31 cellular contexts compared by ENCODE assay signal in the genomic region with DNA sequence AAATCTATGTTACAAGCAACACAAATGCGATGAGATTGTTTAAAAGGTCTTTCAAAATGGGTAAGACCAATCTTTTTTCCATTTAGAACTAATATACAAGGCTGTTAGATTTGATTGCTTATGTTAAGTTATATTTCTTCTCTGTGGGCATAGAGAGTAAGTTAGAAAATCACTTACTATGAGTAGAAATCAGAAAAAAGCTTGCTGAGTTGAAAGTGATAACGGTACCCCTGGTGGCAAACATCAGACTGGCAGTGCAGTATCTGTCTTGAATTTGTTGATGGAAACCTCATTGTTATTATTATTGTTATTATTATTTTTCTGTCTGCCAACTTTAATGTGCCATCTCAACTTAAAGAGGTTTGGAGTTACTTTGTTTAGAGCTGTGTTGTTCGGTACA. TPM values are rescaled to one million over a fixed set of nuclear protein-coding genes. Genes with fewer than 3 reads are reported as not detected.
DNase-seq lines count a peak whose midpoint lies in the region; ATAC-seq and TF ChIP-seq lines count a peak whose summit lies in the region.
"Had no signal": no experiment of that assay in that cellular context is flagged by ENCODE, and none has a peak within 500 bp of the region (broad histone marks: within the 10 kb centered on the region; RNA-seq: fewer than 3 reads in every experiment).

No MANE protein-coding gene starts in this region.

- peaks cover 4% of the 10 kb centered on the region for H3K27me3 ChIP-seq in endodermal cell (ENCODE audit: control insufficient read depth, insufficient read depth, low read length, poor library complexity, severe bottlenecking)
- no peaks in the 10 kb centered on the region for H3K27me3 ChIP-seq in CD4-positive, alpha-beta T cell (ENCODE audit: control insufficient read depth, insufficient read depth, low read length)
- H3K27me3 ChIP-seq in lower lobe of right lung (ENCODE audit: low read depth), result no peaks in the 10 kb centered on the region
- H3K27me3 ChIP-seq: BLaER1 treated with 17β-estradiol and CSF1 and Interleukin-3, amounts not matched to agents 10 nM and 100 nM; gastrocnemius medialis; left lung; ovary; transverse colon had no signal

- peaks cover 23% of the 10 kb centered on the region for H3K4me1 Mint-ChIP-seq in HFFc6 (ENCODE audit: low read depth)
- H3K4me1 Mint-ChIP-seq in endodermal cell, result peaks cover 16% of the 10 kb centered on the region
- H3K4me1 Mint-ChIP-seq in neural crest cell, result peaks cover 26% of the 10 kb centered on the region
- peaks cover 18% of the 10 kb centered on the region for H3K4me1 Mint-ChIP-seq in activated T-helper 1 cell treated with anti-CD3 and anti-CD28 coated beads, Interleukin-12 subunit alpha, Interleukin-12 subunit beta, Interleukin-2, Interleukin-4 antibody, amounts not matched to agents 30 ng/mL and 10 ng/mL and 1 ng/mL, durations not matched to agents 14 hours and 24 hours and 36 hours (ENCODE audit: low read depth)
- peaks cover 19% of the 10 kb centered on the region for H3K4me1 Mint-ChIP-seq in CD4-positive, alpha-beta T cell (ENCODE audit: low read depth)

- TF ChIP-seq CTCF in AG09309 (IDR thresholded peaks at IDR 0.05; ENCODE audit: control insufficient read depth, insufficient read depth, low read depth, low read length, missing control alignments), result peak; percentile 18
- TF ChIP-seq CTCF in HFFc6 (IDR thresholded peaks at IDR 0.05), result peak; percentile 52
- peak; percentile 69 for TF ChIP-seq CTCF in endodermal cell (conservative IDR thresholded peaks at IDR 0.05)
- TF ChIP-seq CTCF in neural crest cell (conservative IDR thresholded peaks at IDR 0.05), result peak; percentile 46
- TF ChIP-seq CTCF in CD4-positive, alpha-beta T cell (IDR thresholded peaks at IDR 0.05), result no peak
- TF ChIP-seq CTCF in lower lobe of right lung (IDR thresholded peaks at IDR 0.05), result no peak

- H3K36me3 Mint-ChIP-seq in HFFc6 (ENCODE audit: low read depth) (peaks cover 8% of the 10 kb centered on the region; the same call in 1 of the 2 replicates), endodermal cell (ENCODE audit: low read depth) (peaks cover 2% of the 10 kb centered on the region), neural crest cell (ENCODE audit: low read depth) (no peaks in the 10 kb centered on the region)
- H3K36me3 Mint-ChIP-seq in activated T-helper 1 cell treated with anti-CD3 and anti-CD28 coated beads, Interleukin-12 subunit alpha, Interleukin-12 subunit beta, Interleukin-2, Interleukin-4 antibody, amounts not matched to agents 30 ng/mL and 10 ng/mL and 1 ng/mL, durations not matched to agents 14 hours and 24 hours and 36 hours (ENCODE audit: low read depth), result no peaks in the 10 kb centered on the region
- no peaks in the 10 kb centered on the region for H3K36me3 Mint-ChIP-seq in CD4-positive, alpha-beta T cell (ENCODE audit: low read depth)

- POLR2A ChIA-PET in CD4-positive, alpha-beta T cell (lab: Charles Lee), result no interaction called here

- no peak overlapping the region for H3K9ac ChIP-seq in endodermal cell (ENCODE audit: extremely low read depth, low read length, poor library complexity, severe bottlenecking)
- H3K9ac ChIP-seq: BLaER1 treated with 17β-estradiol and CSF1 and Interleukin-3, amounts not matched to agents 10 nM and 100 nM had no signal

- ATAC-seq in CD4-positive, alpha-beta T cell (ENCODE audit: poor library complexity), result no peak
- no peak for ATAC-seq in lower lobe of right lung
- ATAC-seq: A549; activated CD8-positive, alpha-beta memory T cell treated with anti-CD3 and anti-CD28 coated beads, Interleukin-2, amount 10 ng/mL, durations not matched to agents 7 days and 5 days; activated T-cell treated with anti-CD3 and anti-CD28 coated beads, Interleukin-2, amount 50 U/mL, for 72 hours; gastrocnemius medialis; left lung; naive thymus-derived CD4-positive, alpha-beta T cell; right cardiac atrium had no signal

- no peaks in the 10 kb centered on the region for H3K9me3 ChIP-seq in endodermal cell (ENCODE audit: control insufficient read depth, low read length)
- no peaks in the 10 kb centered on the region for H3K9me3 ChIP-seq in CD4-positive, alpha-beta T cell (ENCODE audit: control insufficient read depth, low read length)
- no peaks in the 10 kb centered on the region for H3K9me3 ChIP-seq in lower lobe of right lung
- H3K9me3 ChIP-seq: A549; BLaER1 treated with 17β-estradiol and CSF1 and Interleukin-3, amounts not matched to agents 10 nM and 100 nM; gastrocnemius medialis; left lung; ovary; transverse colon had no signal

- H3K36me3 ChIP-seq in endodermal cell (ENCODE audit: control insufficient read depth, insufficient read depth, low read length) (no peaks in the 10 kb centered on the region), lower lobe of right lung (peaks cover 9% of the 10 kb centered on the region)
- H3K36me3 ChIP-seq: BLaER1 treated with 17β-estradiol and CSF1 and Interleukin-3, amounts not matched to agents 10 nM and 100 nM; gastrocnemius medialis; left lung; ovary; transverse colon had no signal

- WGBS in endodermal cell (ENCODE audit: insufficient coverage in 1 of 2, insufficient read length in 1 of 2), 2 experiments, result 95 to 100% methylated on average over 1 to 3 of the region's 3 CpGs

- intact Hi-C loops in activated T-helper 1 cell treated with anti-CD3 and anti-CD28 coated beads, Interleukin-12 subunit alpha, Interleukin-12 subunit beta, Interleukin-2, Interleukin-4 antibody, amounts not matched to agents 30 ng/mL and 10 ng/mL and 1 ng/mL, durations not matched to agents 14 hours and 24 hours and 36 hours (cut with micrococcal nuclease), result no loop called here
- intact Hi-C loops in CD4-positive, alpha-beta T cell (cut with DNase I, micrococcal nuclease), result no loop called here
- intact Hi-C loops in lower lobe of right lung (cut with DNase I), result no loop called here

- H3K27ac ChIP-seq in endodermal cell (ENCODE audit: low read depth, low read length) (no peak overlapping the region), lower lobe of right lung (no peak overlapping the region)
- H3K27ac ChIP-seq in CD4-positive, alpha-beta T cell (ENCODE audit: low read depth, low read length), result no peak overlapping the region
- H3K27ac ChIP-seq: A549; BLaER1 treated with 17β-estradiol and CSF1 and Interleukin-3, amounts not matched to agents 10 nM and 100 nM; gastrocnemius medialis; left lung; RWPE1; transverse colon; VCaP had no signal

- CTCF ChIA-PET in CD4-positive, alpha-beta T cell (lab: Charles Lee), result interaction anchor here (0.8 to 1.4 kb wide), 3 partner anchors 9 to 31 kb away, joined by 3 to 4 read pairs (median 3); no protein-coding TSS in a partner anchor

- H3K4me3 ChIP-seq in AG09309 (ENCODE audit: control insufficient read depth, low read depth, low read length), result no peak overlapping the region
- H3K4me3 ChIP-seq in endodermal cell (ENCODE audit: low read length), result no peak overlapping the region
- H3K4me3 ChIP-seq in lower lobe of right lung, result no peak overlapping the region
- H3K4me3 ChIP-seq: A549; BLaER1 treated with 17β-estradiol and CSF1 and Interleukin-3, amounts not matched to agents 10 nM and 100 nM; gastrocnemius medialis; left lung; ovary; transverse colon had no signal

- H3K27me3 Mint-ChIP-seq in HFFc6 (ENCODE audit: insufficient read depth), result no peaks in the 10 kb centered on the region; the same call in 1 of the 2 replicates
- H3K27me3 Mint-ChIP-seq in endodermal cell (ENCODE audit: insufficient read depth), result peaks cover 11% of the 10 kb centered on the region
- no peaks in the 10 kb centered on the region for H3K27me3 Mint-ChIP-seq in neural crest cell (ENCODE audit: low read depth)
- peaks cover 8% of the 10 kb centered on the region for H3K27me3 Mint-ChIP-seq in activated T-helper 1 cell treated with anti-CD3 and anti-CD28 coated beads, Interleukin-12 subunit alpha, Interleukin-12 subunit beta, Interleukin-2, Interleukin-4 antibody, amounts not matched to agents 30 ng/mL and 10 ng/mL and 1 ng/mL, durations not matched to agents 14 hours and 24 hours and 36 hours (ENCODE audit: insufficient read depth)
- H3K27me3 Mint-ChIP-seq in CD4-positive, alpha-beta T cell, result peaks cover 6% of the 10 kb centered on the region

- H3K27ac Mint-ChIP-seq in HFFc6 (no peak overlapping the region), endodermal cell (no peak overlapping the region), neural crest cell (ENCODE audit: unreplicated experiment) (no peak overlapping the region)
- H3K27ac Mint-ChIP-seq in activated T-helper 1 cell treated with anti-CD3 and anti-CD28 coated beads, Interleukin-12 subunit alpha, Interleukin-12 subunit beta, Interleukin-2, Interleukin-4 antibody, amounts not matched to agents 30 ng/mL and 10 ng/mL and 1 ng/mL, durations not matched to agents 14 hours and 24 hours and 36 hours, result no peak overlapping the region
- no peak overlapping the region for H3K27ac Mint-ChIP-seq in CD4-positive, alpha-beta T cell
- H3K27ac Mint-ChIP-seq: activated CD8-positive, alpha-beta memory T cell treated with anti-CD3 and anti-CD28 coated beads, Interleukin-2, amount 10 ng/mL, durations not matched to agents 7 days and 5 days; activated naive CD4-positive, alpha-beta T cell treated with anti-CD3 and anti-CD28 coated beads for 36 hours; activated T-cell treated with anti-CD3 and anti-CD28 coated beads, Interleukin-2, amount 50 U/mL, for 72 hours; naive thymus-derived CD4-positive, alpha-beta T cell; stimulated activated naive CD8-positive, alpha-beta T cell treated with anti-CD3 and anti-CD28 coated beads, Interleukin-15, Interleukin-2, amounts not matched to agents 100 ng/mL and 50 ng/mL, for 24 hours had no signal

- peaks cover 4% of the 10 kb centered on the region for H3K4me1 ChIP-seq in endodermal cell (ENCODE audit: control insufficient read depth, insufficient read depth, low read length)
- no peaks in the 10 kb centered on the region for H3K4me1 ChIP-seq in lower lobe of right lung
- H3K4me1 ChIP-seq: A549, gastrocnemius medialis, left lung, transverse colon had no signal

- DNase-seq in AG09309 (ENCODE audit: low read depth) (no peak), HFFc6 (no peak), endodermal cell (no peak), neural crest cell (ENCODE audit: low read depth, low spot score) (no peak), SK-N-DZ (ENCODE audit: low spot score) (no peak), lower lobe of right lung (no peak)
- no peak for DNase-seq in activated T-helper 1 cell treated with anti-CD3 and anti-CD28 coated beads, Interleukin-12 subunit alpha, Interleukin-12 subunit beta, Interleukin-2, Interleukin-4 antibody, amounts not matched to agents 30 ng/mL and 10 ng/mL and 1 ng/mL, durations not matched to agents 14 hours and 24 hours and 36 hours (ENCODE audit: low spot score)
- no peak for DNase-seq in CD4-positive, alpha-beta T cell
- DNase-seq: activated CD4-positive, alpha-beta T cell treated with anti-CD3 and anti-CD28 coated beads, Interleukin-2, amount 50 U/mL, for 1 hour; activated CD8-positive, alpha-beta memory T cell treated with anti-CD3 and anti-CD28 coated beads, Interleukin-2, amount 10 ng/mL, durations not matched to agents 7 days and 5 days; activated naive CD4-positive, alpha-beta T cell treated with anti-CD3 and anti-CD28 coated beads for 36 hours; activated T-cell treated with anti-CD3 and anti-CD28 coated beads, Interleukin-2, amount 50 U/mL, for 72 hours; amygdala; caudate nucleus; DND-41; erythroblast; gastrocnemius medialis; left lung; naive thymus-derived CD4-positive, alpha-beta T cell; NCI-H2029 treated with DMSO at 0.1 percent for 48 hours; NCI-H345; NCI-H774; ovary; right cardiac atrium; stimulated activated CD4-positive, alpha-beta T cell treated with anti-CD3 and anti-CD28 coated beads, Interleukin-12 subunit alpha, Interleukin-12 subunit beta, amount 100 ng/mL, for 4 hours; transverse colon had no signal

- no peaks in the 10 kb centered on the region for H3K9me3 Mint-ChIP-seq in HFFc6
- no peaks in the 10 kb centered on the region for H3K9me3 Mint-ChIP-seq in endodermal cell
- H3K9me3 Mint-ChIP-seq in neural crest cell, result no peaks in the 10 kb centered on the region
- no peaks in the 10 kb centered on the region for H3K9me3 Mint-ChIP-seq in activated T-helper 1 cell treated with anti-CD3 and anti-CD28 coated beads, Interleukin-12 subunit alpha, Interleukin-12 subunit beta, Interleukin-2, Interleukin-4 antibody, amounts not matched to agents 30 ng/mL and 10 ng/mL and 1 ng/mL, durations not matched to agents 14 hours and 24 hours and 36 hours
- H3K9me3 Mint-ChIP-seq in CD4-positive, alpha-beta T cell, result no peaks in the 10 kb centered on the region
- H3K9me3 Mint-ChIP-seq: activated naive CD4-positive, alpha-beta T cell treated with anti-CD3 and anti-CD28 coated beads for 36 hours; stimulated activated naive CD8-positive, alpha-beta T cell treated with anti-CD3 and anti-CD28 coated beads, Interleukin-15, Interleukin-2, amounts not matched to agents 100 ng/mL and 50 ng/mL, for 24 hours had no signal

- H3K4me3 Mint-ChIP-seq in HFFc6 (no peak overlapping the region), endodermal cell (no peak overlapping the region), neural crest cell (no peak overlapping the region)
- no peak overlapping the region for H3K4me3 Mint-ChIP-seq in activated T-helper 1 cell treated with anti-CD3 and anti-CD28 coated beads, Interleukin-12 subunit alpha, Interleukin-12 subunit beta, Interleukin-2, Interleukin-4 antibody, amounts not matched to agents 30 ng/mL and 10 ng/mL and 1 ng/mL, durations not matched to agents 14 hours and 24 hours and 36 hours
- no peak overlapping the region for H3K4me3 Mint-ChIP-seq in CD4-positive, alpha-beta T cell
- H3K4me3 Mint-ChIP-seq: activated CD8-positive, alpha-beta memory T cell treated with anti-CD3 and anti-CD28 coated beads, Interleukin-2, amount 10 ng/mL, durations not matched to agents 7 days and 5 days; activated naive CD4-positive, alpha-beta T cell treated with anti-CD3 and anti-CD28 coated beads for 36 hours; activated T-cell treated with anti-CD3 and anti-CD28 coated beads, Interleukin-2, amount 50 U/mL, for 72 hours; stimulated activated naive CD8-positive, alpha-beta T cell treated with anti-CD3 and anti-CD28 coated beads, Interleukin-15, Interleukin-2, amounts not matched to agents 100 ng/mL and 50 ng/mL, for 24 hours had no signal

RNA-seq across cellular contexts. Expression of gene CLDN11, which starts 12.4 kb away (rescaled TPM):
- total RNA-seq in HFFc6 (2021; fragmentation: NEBNext Ultra II Directional; extraction: Animal tissue kit (Norgen Biotek cat#: 25700)), result 10 to 100 TPM in 4 of 6 experiments, 1 to 10 TPM in 2; 3.3 to 77.5 (median 66.7) TPM
- 10 to 100 TPM; 15.3 to 26.1 TPM for total RNA-seq in endodermal cell
- polyA plus RNA-seq in endodermal cell (2013, experiment 1 of 2), result 14.0 TPM
- 14.3 TPM for polyA plus RNA-seq in endodermal cell (2013, experiment 2 of 2)
- total RNA-seq in neural crest cell, result 1.8 and 2.0 TPM in 2 replicates
- total RNA-seq in activated T-helper 1 cell treated with anti-CD3 and anti-CD28 coated beads, Interleukin-12 subunit alpha, Interleukin-12 subunit beta, Interleukin-2, Interleukin-4 antibody, amounts not matched to agents 30 ng/mL and 10 ng/mL and 1 ng/mL, durations not matched to agents 14 hours and 24 hours and 36 hours, result not detected in 2 replicates
- polyA plus RNA-seq in SK-N-DZ (2014; cell fraction: cytosol; rRNA removed), result 0.44 and 0.74 TPM in 2 replicates
- 0.07 and 0.25 TPM in 2 replicates for polyA plus RNA-seq in SK-N-DZ (2014; cell fraction: nucleus; rRNA removed)
- not detected for total RNA-seq in CD4-positive, alpha-beta T cell
- 22.4 TPM for total RNA-seq in lower lobe of right lung
- total RNA-seq: activated naive CD4-positive, alpha-beta T cell treated with anti-CD3 and anti-CD28 coated beads for 36 hours; activated T-cell treated with anti-CD3 and anti-CD28 coated beads, Interleukin-2, amount 50 U/mL, for 72 hours; naive thymus-derived CD4-positive, alpha-beta T cell had no signal
- polyA plus RNA-seq: naive thymus-derived CD4-positive, alpha-beta T cell had no signal

Comparison
In these comparisons a context has a peak if more than half of its experiments do, and no peak if none do; other contexts are left out.
1. CTCF ChIP-seq: peak in AG09309 (single experiment), HFFc6 (single experiment), endodermal cell (single experiment) and neural crest cell (single experiment); none in CD4-positive, alpha-beta T cell (single experiment) and lower lobe of right lung (single experiment).